In the genomic region with DNA sequence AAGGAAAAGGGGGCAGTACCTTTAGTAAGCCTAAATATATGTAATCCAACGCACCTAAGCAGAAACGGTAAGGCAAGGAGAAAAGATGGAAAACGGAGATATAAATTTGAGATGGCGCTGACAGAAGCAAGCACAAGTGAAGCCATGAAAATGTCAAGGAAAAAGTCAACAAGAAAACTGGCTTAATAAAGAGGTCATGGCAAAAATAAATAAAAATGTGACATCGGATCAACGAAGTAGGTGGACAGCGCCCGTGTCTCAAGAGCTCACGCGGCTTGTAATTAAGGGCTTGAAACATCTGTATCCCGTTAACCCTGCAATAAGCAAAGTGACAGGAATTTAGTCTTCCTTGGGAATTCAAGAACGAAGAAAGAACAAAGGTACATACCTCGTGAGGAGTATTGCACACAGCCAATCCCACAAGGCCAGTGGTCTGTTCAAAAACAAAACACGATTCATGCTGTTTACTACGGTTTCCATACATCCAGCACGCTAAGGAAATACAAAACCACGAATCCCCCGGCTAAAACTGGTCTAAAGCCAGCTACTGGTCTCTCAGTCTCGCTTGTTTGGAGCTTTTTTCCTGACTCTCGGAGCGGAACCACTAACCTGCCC, we compare ENCODE assay signal across 8 cellular contexts. TPM values are rescaled to one million over a fixed set of nuclear protein-coding genes. Genes with fewer than 3 reads are reported as not detected.
DNase-seq lines count a peak whose midpoint lies in the region; TF ChIP-seq lines count a peak whose summit lies in the region.

No MANE protein-coding gene starts in this region.

- no peaks in the 10 kb centered on the region for H3K9me3 ChIP-seq in ectodermal cell (ENCODE audit: control insufficient read depth, low read length)
- H3K9me3 ChIP-seq in neural cell (ENCODE audit: low read length), result no peaks in the 10 kb centered on the region

- H3K79me2 ChIP-seq in KMS-11 (ENCODE audit: insufficient read depth, low read depth) (peaks cover 42% of the 10 kb centered on the region), neural cell (replicated peaks; ENCODE audit: insufficient read depth, low read length) (peaks cover 46% of the 10 kb centered on the region)

- no peaks in the 10 kb centered on the region for H3K9me2 ChIP-seq in neural cell (ENCODE audit: insufficient read depth, low read length)

- TF ChIP-seq CTCF in KMS-11 (conservative IDR thresholded peaks at IDR 0.05; ENCODE audit: low read depth, low read length) (no peak), neural cell (IDR thresholded peaks at IDR 0.05; ENCODE audit: poor library complexity, severe bottlenecking) (no peak)

- peak overlapping the region; percentile 96 for H3K4me2 ChIP-seq in KMS-11
- peak overlapping the region; percentile 90 for H3K4me2 ChIP-seq in neural cell (ENCODE audit: low read length)

- peaks cover 29% of the 10 kb centered on the region for H3K4me1 ChIP-seq in KMS-11 (ENCODE audit: low read depth, poor library complexity, severe bottlenecking)
- no peaks in the 10 kb centered on the region for H3K4me1 ChIP-seq in ectodermal cell (ENCODE audit: control insufficient read depth, insufficient read depth, low read length)

- no peaks in the 10 kb centered on the region for H3F3A ChIP-seq in neural cell (ENCODE audit: insufficient read depth, low read length, poor library complexity, severe bottlenecking)

- H3K4me3 ChIP-seq in KMS-11 (IDR thresholded peaks at IDR 0.05; ENCODE audit: insufficient read depth, low read depth, low read length), result no peak overlapping the region
- peak overlapping the region; percentile 99 for H3K4me3 ChIP-seq in ectodermal cell (ENCODE audit: insufficient read depth, low read depth, low read length)
- peak overlapping the region; percentile 81 for H3K4me3 ChIP-seq in neural cell (ENCODE audit: low read length)

- DNase-seq in DMS 273 (lab: John Stamatoyannopoulos, UW; ENCODE audit: unreplicated experiment) (peak; percentile 56), DMS 273 treated with DMSO at 0.1 percent for 48 hours (lab: John Stamatoyannopoulos, UW) (no peak), T-helper 2 cell (no peak), GM19240 (ENCODE audit: insufficient read length, low spot score) (no peak)
- DNase-seq in activated CD4-positive, alpha-beta T cell treated with anti-CD3 and anti-CD28 coated beads for 4 hours, result no peak

- H3K27ac ChIP-seq in KMS-11 (peak overlapping the region; percentile 70), ectodermal cell (ENCODE audit: insufficient read depth, low read depth, low read length, poor library complexity, severe bottlenecking) (peak overlapping the region; percentile 85), neural cell (ENCODE audit: low read length) (peak overlapping the region; percentile 97)

- no peaks in the 10 kb centered on the region for H3K27me3 ChIP-seq in KMS-11 (ENCODE audit: insufficient read depth, low read depth)
- H3K27me3 ChIP-seq in ectodermal cell (ENCODE audit: control insufficient read depth, insufficient read depth, low read length, poor library complexity, severe bottlenecking), result no peaks in the 10 kb centered on the region
- no peaks in the 10 kb centered on the region for H3K27me3 ChIP-seq in neural cell (ENCODE audit: insufficient read depth, low read depth, low read length)

- H3K36me3 ChIP-seq in KMS-11 (ENCODE audit: insufficient read depth), result no peaks in the 10 kb centered on the region; the same call in 1 of the 2 replicates
- no peaks in the 10 kb centered on the region for H3K36me3 ChIP-seq in ectodermal cell (ENCODE audit: control insufficient read depth, insufficient read depth, low read length)
- peaks cover 11% of the 10 kb centered on the region for H3K36me3 ChIP-seq in neural cell (ENCODE audit: insufficient read depth, low read length)

- WGBS in ectodermal cell, 2 experiments, result 3 to 6% methylated on average over 21 of the region's 21 CpGs

- TF ChIP-seq RAD21 in neural cell (conservative IDR thresholded peaks at IDR 0.05), result no peak

- H4K20me1 ChIP-seq in KMS-11 (ENCODE audit: insufficient read depth) (no peaks in the 10 kb centered on the region), neural cell (ENCODE audit: insufficient read depth) (no peaks in the 10 kb centered on the region)

- H3K9ac ChIP-seq in KMS-11, result peak overlapping the region; percentile 87
- H3K9ac ChIP-seq in neural cell (ENCODE audit: low read length), result peak overlapping the region; percentile 99

- no peak for TF ChIP-seq EP300 in neural cell (conservative IDR thresholded peaks at IDR 0.05; ENCODE audit: poor library complexity, severe bottlenecking)

- H2AFZ ChIP-seq in KMS-11 (ENCODE audit: low read depth), result peak overlapping the region; percentile 93
- H2AFZ ChIP-seq in neural cell (ENCODE audit: low read depth, low read length), result peak overlapping the region; percentile 100

TF ChIP-seq in neural cell, 6 proteins besides CTCF, POLR2A, EP300 and RAD21:
- no peak for TF ChIP-seq TAF1 (IDR thresholded peaks at IDR 0.05; ENCODE audit: low read depth)
- no peak for TF ChIP-seq SMC3 (conservative IDR thresholded peaks at IDR 0.05; ENCODE audit: poor library complexity)
- TF ChIP-seq EZH2 (IDR thresholded peaks at IDR 0.05; ENCODE audit: borderline replicate concordance, insufficient read depth, low read length, poor library complexity, severe bottlenecking), result no peak
- no peak for TF ChIP-seq POLR2AphosphoS5 (IDR thresholded peaks at IDR 0.05)
- TF ChIP-seq, protein P1, sequence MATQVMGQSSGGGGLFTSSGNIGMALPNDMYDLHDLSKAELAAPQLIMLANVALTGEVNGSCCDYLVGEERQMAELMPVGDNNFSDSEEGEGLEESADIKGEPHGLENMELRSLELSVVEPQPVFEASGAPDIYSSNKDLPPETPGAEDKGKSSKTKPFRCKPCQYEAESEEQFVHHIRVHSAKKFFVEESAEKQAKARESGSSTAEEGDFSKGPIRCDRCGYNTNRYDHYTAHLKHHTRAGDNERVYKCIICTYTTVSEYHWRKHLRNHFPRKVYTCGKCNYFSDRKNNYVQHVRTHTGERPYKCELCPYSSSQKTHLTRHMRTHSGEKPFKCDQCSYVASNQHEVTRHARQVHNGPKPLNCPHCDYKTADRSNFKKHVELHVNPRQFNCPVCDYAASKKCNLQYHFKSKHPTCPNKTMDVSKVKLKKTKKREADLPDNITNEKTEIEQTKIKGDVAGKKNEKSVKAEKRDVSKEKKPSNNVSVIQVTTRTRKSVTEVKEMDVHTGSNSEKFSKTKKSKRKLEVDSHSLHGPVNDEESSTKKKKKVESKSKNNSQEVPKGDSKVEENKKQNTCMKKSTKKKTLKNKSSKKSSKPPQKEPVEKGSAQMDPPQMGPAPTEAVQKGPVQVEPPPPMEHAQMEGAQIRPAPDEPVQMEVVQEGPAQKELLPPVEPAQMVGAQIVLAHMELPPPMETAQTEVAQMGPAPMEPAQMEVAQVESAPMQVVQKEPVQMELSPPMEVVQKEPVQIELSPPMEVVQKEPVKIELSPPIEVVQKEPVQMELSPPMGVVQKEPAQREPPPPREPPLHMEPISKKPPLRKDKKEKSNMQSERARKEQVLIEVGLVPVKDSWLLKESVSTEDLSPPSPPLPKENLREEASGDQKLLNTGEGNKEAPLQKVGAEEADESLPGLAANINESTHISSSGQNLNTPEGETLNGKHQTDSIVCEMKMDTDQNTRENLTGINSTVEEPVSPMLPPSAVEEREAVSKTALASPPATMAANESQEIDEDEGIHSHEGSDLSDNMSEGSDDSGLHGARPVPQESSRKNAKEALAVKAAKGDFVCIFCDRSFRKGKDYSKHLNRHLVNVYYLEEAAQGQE (IDR thresholded peaks at IDR 0.05; ENCODE audit: borderline replicate concordance), result no peak
- no peak for TF ChIP-seq MXI1 (conservative IDR thresholded peaks at IDR 0.05; ENCODE audit: poor library complexity, severe bottlenecking)

RNA-seq across cellular contexts. Expression of a gene that starts 0.5 kb away (rescaled TPM):
- 76.4 TPM for polyA plus RNA-seq in ectodermal cell (2013, experiment 1 of 4)
- polyA plus RNA-seq in ectodermal cell (2013, experiment 2 of 4), result 80.9 TPM
- polyA plus RNA-seq in ectodermal cell (2013, experiment 3 of 4), result 58.7 TPM
- polyA plus RNA-seq in ectodermal cell (2013, experiment 4 of 4), result 66.7 TPM
- polyA plus RNA-seq in neural cell, result 301 and 406 TPM in 2 replicates
- 185 and 205 TPM in 2 replicates for polyA minus RNA-seq in neural cell

RNA-seq across cellular contexts. Expression of a gene that starts 22.7 kb away (rescaled TPM):
- 1.5 TPM for polyA plus RNA-seq in ectodermal cell (2013, experiment 1 of 4)
- 1.9 TPM for polyA plus RNA-seq in ectodermal cell (2013, experiment 2 of 4)
- polyA plus RNA-seq in ectodermal cell (2013, experiment 3 of 4), result 1.3 TPM
- polyA plus RNA-seq in ectodermal cell (2013, experiment 4 of 4), result 1.7 TPM
- 0.41 and 0.58 TPM in 2 replicates for polyA plus RNA-seq in neural cell
- polyA minus RNA-seq in neural cell, result 2.2 and 3.2 TPM in 2 replicates

RNA-seq across cellular contexts. Expression of a gene that starts 44.5 kb away (rescaled TPM):
- not detected for polyA plus RNA-seq in ectodermal cell (2013, experiment 1 of 4)
- not detected for polyA plus RNA-seq in ectodermal cell (2013, experiment 2 of 4)
- not detected for polyA plus RNA-seq in ectodermal cell (2013, experiment 3 of 4)
- polyA plus RNA-seq in ectodermal cell (2013, experiment 4 of 4), result not detected
- polyA plus RNA-seq in neural cell, result not detected in 2 replicates
- polyA minus RNA-seq in neural cell, result not detected in 2 replicates
